Comparison of ENCODE assay signal across 11 cellular contexts in genomic region chr3:28376424-28376823, GRCh38. TPM values are rescaled to one million over a fixed set of nuclear protein-coding genes. Genes with fewer than 3 reads are reported as not detected.
A peak's percentile ranks its signal among the peaks of the same experiment; 100 is the strongest.
DNase-seq lines count a peak whose midpoint lies in the region; ATAC-seq and TF ChIP-seq lines count a peak whose summit lies in the region.
"Had no signal": no experiment of that assay in that cellular context is flagged by ENCODE, and none has a peak within 500 bp of the region (broad histone marks: within the 10 kb centered on the region; RNA-seq: fewer than 3 reads in every experiment).

No MANE protein-coding gene starts in this region.

- DNase-seq in GM04504 (ENCODE audit: low read depth) (peak; percentile 25), RWPE2 (ENCODE audit: low spot score) (no peak), fibroblast of pulmonary artery (ENCODE audit: low read depth) (peak; percentile 96), psoas muscle (no peak), NCI-H524 treated with DMSO at 0.1 percent for 48 hours (lab: John Stamatoyannopoulos, UW) (no peak), PC-9 (no peak), NCI-H2171 treated with DMSO at 0.1 percent for 48 hours (lab: John Stamatoyannopoulos, UW) (no peak)
- no peak for DNase-seq in activated CD4-positive, CD25-positive, alpha-beta regulatory T cell treated with anti-CD3 and anti-CD28 coated beads, Interleukin-2, amount 50 U/mL, for 72 hours
- DNase-seq: activated naive CD4-positive, alpha-beta T cell treated with anti-CD3 and anti-CD28 coated beads, Interleukin-2, amount 10 ng/mL, durations not matched to agents 7 days and 5 days; Karpas-422; NCI-H2171 had no signal

- H3K9me3 ChIP-seq in RWPE2 (ENCODE audit: severe bottlenecking) (no peaks in the 10 kb centered on the region), psoas muscle (no peaks in the 10 kb centered on the region), PC-9 (ENCODE audit: insufficient read depth, low read depth) (no peaks in the 10 kb centered on the region)

- H3K36me3 ChIP-seq in RWPE2 (ENCODE audit: low read depth) (no peaks in the 10 kb centered on the region), psoas muscle (ENCODE audit: insufficient read depth in 1 of 2, low read depth in 1 of 2) (no peaks in the 10 kb centered on the region), PC-9 (ENCODE audit: low read depth) (no peaks in the 10 kb centered on the region)

- peak; percentile 52; the same call in 2 of the 3 replicates for ATAC-seq in RWPE2 (ENCODE audit: low read depth)
- peak; percentile 66 to 93 (median 90) for ATAC-seq in psoas muscle

- POLR2A ChIA-PET in PC-9 (lab: Charles Lee; ENCODE audit: unreplicated experiment): no interaction called here

- no peaks in the 10 kb centered on the region for H3F3A ChIP-seq in PC-9 (ENCODE audit: insufficient read depth, low read depth)

- TF ChIP-seq CTCF in RWPE2 (IDR thresholded peaks at IDR 0.05; ENCODE audit: poor library complexity, severe bottlenecking): no peak
- TF ChIP-seq CTCF in fibroblast of pulmonary artery (IDR thresholded peaks at IDR 0.05; ENCODE audit: low read length, missing control alignments): no peak
- no peak for TF ChIP-seq CTCF in psoas muscle (IDR thresholded peaks at IDR 0.05)
- TF ChIP-seq CTCF in PC-9 (conservative IDR thresholded peaks at IDR 0.05): no peak

- H3K27ac ChIP-seq in RWPE2 (ENCODE audit: poor library complexity, severe bottlenecking) (no peak overlapping the region), psoas muscle (no peak overlapping the region), PC-9 (no peak overlapping the region)

- H3K4me2 ChIP-seq in PC-9: no peak overlapping the region

- H3K27me3 ChIP-seq in RWPE2 (ENCODE audit: insufficient read depth, poor library complexity, severe bottlenecking): no peaks in the 10 kb centered on the region
- no peaks in the 10 kb centered on the region for H3K27me3 ChIP-seq in psoas muscle (ENCODE audit: insufficient read depth in 3 of 3, low read length in 2 of 3)
- H3K27me3 ChIP-seq in PC-9 (ENCODE audit: insufficient read depth, low read depth): no peaks in the 10 kb centered on the region

- no peaks in the 10 kb centered on the region for H4K20me1 ChIP-seq in PC-9 (ENCODE audit: insufficient read depth)

- H3K79me2 ChIP-seq in PC-9 (ENCODE audit: low read depth): no peaks in the 10 kb centered on the region

- H3K4me1 ChIP-seq in RWPE2 (ENCODE audit: insufficient read depth, poor library complexity, severe bottlenecking): no peaks in the 10 kb centered on the region
- H3K4me1 ChIP-seq in psoas muscle: no peaks in the 10 kb centered on the region
- H3K4me1 ChIP-seq in PC-9 (replicated peaks; ENCODE audit: insufficient read depth): no peaks in the 10 kb centered on the region

- no peak overlapping the region for H3K4me3 ChIP-seq in RWPE2 (ENCODE audit: severe bottlenecking)
- H3K4me3 ChIP-seq in fibroblast of pulmonary artery (replicated peaks; ENCODE audit: low read depth, low read length): peak overlapping the region; percentile 2
- H3K4me3 ChIP-seq in psoas muscle: no peak overlapping the region
- H3K4me3 ChIP-seq in PC-9: no peak overlapping the region

- no peaks in the 10 kb centered on the region for H3K9me2 ChIP-seq in PC-9 (ENCODE audit: insufficient read depth)

- no TSS peak for BruUV-seq in PC-9 (replicated peaks; lab: Mats Ljungman, UMichigan)

- WGBS in psoas muscle, 3 donors: 65 to 75% (median 67%) methylated on average over 4 of the region's 4 CpGs

- CTCF ChIA-PET in PC-9 (lab: Charles Lee): no interaction called here

- intact Hi-C loops in psoas muscle (cut with DNase I): no loop called here
- intact Hi-C loops in PC-9 (cut with micrococcal nuclease; ENCODE audit: unreplicated experiment): no loop called here

- H2AFZ ChIP-seq in PC-9: no peak overlapping the region

RNA-seq across cellular contexts. Expression of gene AZI2, which starts 27.8 kb away (rescaled TPM):
- 10 to 100 TPM; 32.0 to 63.8 (median 40.9) TPM for total RNA-seq in psoas muscle
- polyA plus RNA-seq in psoas muscle: 10 to 100 TPM; 26.3 to 40.2 (median 30.0) TPM
- total RNA-seq in PC-9 (2021): 33.3 and 39.5 TPM in 2 replicates

RNA-seq across cellular contexts. Expression of gene ZCWPW2, which starts 27.9 kb away (rescaled TPM):
- total RNA-seq in psoas muscle: 1 to 10 TPM; 2.7 to 4.0 (median 3.2) TPM
- polyA plus RNA-seq in psoas muscle: 1 to 10 TPM in 2 of 3 donors, under 1 TPM in 1; 0.74 to 2.0 (median 1.8) TPM
- 0.80 and 0.81 TPM in 2 replicates for total RNA-seq in PC-9 (2021)

Comparison
In these comparisons a context has a peak if more than half of its experiments do, and no peak if none do; other contexts are left out.
1. DNase-seq: peak in GM04504 (single experiment) and fibroblast of pulmonary artery (single experiment); none in RWPE2 (single experiment), psoas muscle (0 of 2), NCI-H524 treated with DMSO at 0.1 percent for 48 hours (single experiment), PC-9 (0 of 2), NCI-H2171 treated with DMSO at 0.1 percent for 48 hours (single experiment) and activated CD4-positive, CD25-positive, alpha-beta regulatory T cell treated with anti-CD3 and anti-CD28 coated beads, Interleukin-2, amount 50 U/mL, for 72 hours (single experiment).